8 cellular contexts compared by ENCODE assay signal in the genomic region with DNA sequence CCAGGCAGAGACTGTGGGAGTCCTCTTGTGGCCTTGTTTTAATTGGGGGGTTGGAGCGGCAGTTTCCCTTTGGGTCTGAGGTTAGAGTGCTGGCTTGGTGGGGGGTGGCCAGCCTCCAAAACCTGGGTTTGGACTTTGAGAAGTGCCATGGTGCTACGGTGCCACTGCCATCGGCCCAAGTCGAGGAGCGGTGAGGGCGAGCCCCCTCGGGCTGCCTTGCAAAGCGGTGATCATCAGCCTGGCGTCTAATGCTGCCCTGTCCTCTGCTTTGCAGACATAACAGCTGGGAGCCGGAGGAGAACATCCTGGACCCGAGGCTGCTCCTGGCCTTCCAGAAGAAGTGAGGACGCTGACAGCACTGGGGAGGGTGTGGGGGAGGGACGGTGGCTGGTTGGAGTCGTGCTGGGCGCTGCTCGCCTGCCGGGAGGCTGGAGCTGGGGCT. TPM values are rescaled to one million over a fixed set of nuclear protein-coding genes. Genes with fewer than 3 reads are reported as not detected.
DNase-seq lines count a peak whose midpoint lies in the region; ATAC-seq and TF ChIP-seq lines count a peak whose summit lies in the region.

No MANE protein-coding gene starts in this region.

- peaks cover 0 to 6% of the 10 kb centered on the region in 2 donors for H3K4me1 ChIP-seq in breast epithelium
- peaks cover 0 to 17% (median 14%) of the 10 kb centered on the region in 4 donors for H3K4me1 ChIP-seq in tibial artery

- peak overlapping the region; percentile 68 for H3K4me3 ChIP-seq in Jurkat, Clone E6-1 (ENCODE audit: low read length)
- H3K4me3 ChIP-seq in breast epithelium (peak overlapping the region; percentile 55 to 93 (median 70)), tibial artery (no peak overlapping the region)

- TF ChIP-seq POLR2A in breast epithelium (IDR thresholded peaks at IDR 0.05): no peak

- H3K36me3 Mint-ChIP-seq in naive B cell: no peaks in the 10 kb centered on the region

- ATAC-seq in naive B cell (ENCODE audit: low read depth in 2 of 2): no peak
- no peak for ATAC-seq in HG03520 (IDR thresholded peaks at IDR 0.05; ENCODE audit: unreplicated experiment)
- ATAC-seq in GM18498 (IDR thresholded peaks at IDR 0.05; ENCODE audit: unreplicated experiment): no peak

- intact Hi-C loops in breast epithelium (cut with DNase I; ENCODE audit: low total_unique reads): no loop called here
- intact Hi-C loops in tibial artery (cut with DNase I; ENCODE audit: low total_unique reads): no loop called here

- DNase-seq in Jurkat, Clone E6-1 (ENCODE audit: low read depth, low spot score): no peak
- DNase-seq in breast epithelium (ENCODE audit: low spot score in 2 of 2) (no peak), naive B cell (no peak), DMS114 treated with DMSO at 0.1 percent for 48 hours (lab: John Stamatoyannopoulos, UW; ENCODE audit: unreplicated experiment) (no peak), tibial artery (no peak)

- H3K27ac ChIP-seq in C4-2B (peak overlapping the region; percentile 90), breast epithelium (no peak overlapping the region), tibial artery (no peak overlapping the region)

- peak overlapping the region; percentile 86 to 93 (median 91) for H3K4me3 Mint-ChIP-seq in naive B cell

- H3K9me3 Mint-ChIP-seq in naive B cell: no peaks in the 10 kb centered on the region

- H3K27me3 ChIP-seq in breast epithelium (peaks cover 4 to 32% of the 10 kb centered on the region in 2 donors), tibial artery (peaks cover 6 to 96% of the 10 kb centered on the region in 2 donors)

- H3K27me3 Mint-ChIP-seq in naive B cell: peaks cover 65 to 85% (median 69%) of the 10 kb centered on the region in 3 donors

- H3K9me3 ChIP-seq in breast epithelium: no peaks in the 10 kb centered on the region
- H3K9me3 ChIP-seq in tibial artery: no peaks in the 10 kb centered on the region

- peaks cover 19 to 29% (median 23%) of the 10 kb centered on the region in 3 donors for H3K4me1 Mint-ChIP-seq in naive B cell

- H3K36me3 ChIP-seq in breast epithelium: no peaks in the 10 kb centered on the region
- no peaks in the 10 kb centered on the region for H3K36me3 ChIP-seq in tibial artery

- H3K27ac Mint-ChIP-seq in naive B cell: peak overlapping the region in 2 of 6 donors; percentile 83 to 88

- TF ChIP-seq CTCF in C4-2B (conservative IDR thresholded peaks at IDR 0.05) (no peak), breast epithelium (IDR thresholded peaks at IDR 0.05) (no peak), tibial artery (IDR thresholded peaks at IDR 0.05) (no peak)

RNA-seq across cellular contexts. Expression of gene CBX2, which starts 1.2 kb away (rescaled TPM):
- polyA plus RNA-seq in Jurkat, Clone E6-1 (2012; ENCODE audit: insufficient read depth, insufficient read length): 36.6 TPM
- 1 to 10 TPM; 1.2 to 2.2 (median 2.0) TPM for total RNA-seq in breast epithelium
- under 1 TPM in 1 of 6 donors, not detected in 5; 0.09 TPM for polyA plus RNA-seq in naive B cell (ENCODE audit: low read depth in 6 of 6)

RNA-seq across cellular contexts. Expression of gene CBX8, which starts 17.8 kb away (rescaled TPM):
- 17.0 TPM for polyA plus RNA-seq in Jurkat, Clone E6-1 (2012; ENCODE audit: insufficient read depth, insufficient read length)
- total RNA-seq in breast epithelium: 1 to 10 TPM; 1.9 to 9.2 (median 6.7) TPM
- 1 to 10 TPM in 1 of 6 donors, under 1 TPM in 4, not detected in 1; 0.16 to 1.3 (median 0.58) TPM for polyA plus RNA-seq in naive B cell (ENCODE audit: low read depth in 6 of 6)

RNA-seq across cellular contexts. Expression of gene ENPP7, which starts 48.4 kb away (rescaled TPM):
- not detected for polyA plus RNA-seq in Jurkat, Clone E6-1 (2012; ENCODE audit: insufficient read depth, insufficient read length)
- total RNA-seq in breast epithelium: not detected
- polyA plus RNA-seq in naive B cell (ENCODE audit: low read depth in 6 of 6): under 1 TPM in 3 of 6 donors, not detected in 3; 0.13 to 0.32 (median 0.19) TPM

Comparison
In these comparisons a context has a peak if more than half of its experiments do, and no peak if none do; other contexts are left out.
1. H3K4me3 ChIP-seq: peak in Jurkat, Clone E6-1 (single experiment) and breast epithelium (3 of 3); none in tibial artery (0 of 2).